ENCODE assay signal across 20 cellular contexts in genomic region chr2:68911246-68911645, GRCh38. TPM values are rescaled to one million over a fixed set of nuclear protein-coding genes. Genes with fewer than 3 reads are reported as not detected.
"Had no signal": no experiment of that assay in that cellular context is flagged by ENCODE, and none has a peak within 500 bp of the region (broad histone marks: within the 10 kb centered on the region; RNA-seq: fewer than 3 reads in every experiment).

No MANE protein-coding gene starts in this region.

- H3K27me3 ChIP-seq: body of pancreas, testis, upper lobe of right lung had no signal

- ATAC-seq: activated T-helper 17 cell treated with anti-CD3 and anti-CD28 coated beads, Interleukin-2, amount 50 U/mL, for 72 hours; body of pancreas; left colon; natural killer cell treated with Interleukin-12 subunit alpha and Interleukin-12 subunit beta and Interleukin-15 and Interleukin-18, amount 100 ng/mL, for 72 hours; upper lobe of right lung had no signal

- H3K36me3 ChIP-seq: upper lobe of right lung had no signal

- H3K27ac ChIP-seq: body of pancreas, testis, upper lobe of right lung had no signal

- DNase-seq: activated T-cell treated with anti-CD3 and anti-CD28 coated beads for 4 hours; amniotic stem cell; body of pancreas; dermis blood vessel endothelial cell; hypothalamus; immature natural killer cell; left colon; occipital lobe; stimulated activated CD4-positive, alpha-beta T cell treated with anti-CD3 and anti-CD28 coated beads, Interleukin-2, amount 100 ng/mL, for 48 hours; stimulated activated naive CD4-positive, alpha-beta T cell treated with Interleukin-2 at 50 U/mL for 16 hours; testis; upper lobe of right lung had no signal

- H3K4me3 ChIP-seq: body of pancreas, testis, upper lobe of right lung had no signal

- H3K9me3 ChIP-seq: body of pancreas, testis, upper lobe of right lung had no signal

RNA-seq across cellular contexts. Expression of gene BMP10, which starts 40.0 kb away (rescaled TPM):
- total RNA-seq: activated CD8-positive, alpha-beta memory T cell treated with anti-CD3 and anti-CD28 coated beads for 36 hours; activated T-helper 17 cell treated with anti-CD3 and anti-CD28 coated beads, Interleukin-2, amount 50 U/mL, for 72 hours; body of pancreas; cerebellum; dermis blood vessel endothelial cell; glomerular endothelial cell; left colon; lung microvascular endothelial cell; mucosa of gallbladder; natural killer cell treated with Interleukin-12 subunit alpha and Interleukin-12 subunit beta and Interleukin-15 and Interleukin-18, amount 100 ng/mL, for 72 hours; occipital lobe; pulmonary artery endothelial cell; testis had no signal

RNA-seq across cellular contexts. Expression of gene GKN2, which starts 41.4 kb away (rescaled TPM):
- total RNA-seq: activated CD8-positive, alpha-beta memory T cell treated with anti-CD3 and anti-CD28 coated beads for 36 hours; activated T-helper 17 cell treated with anti-CD3 and anti-CD28 coated beads, Interleukin-2, amount 50 U/mL, for 72 hours; body of pancreas; cerebellum; dermis blood vessel endothelial cell; glomerular endothelial cell; lung microvascular endothelial cell; mucosa of gallbladder; natural killer cell treated with Interleukin-12 subunit alpha and Interleukin-12 subunit beta and Interleukin-15 and Interleukin-18, amount 100 ng/mL, for 72 hours; occipital lobe; pulmonary artery endothelial cell; testis had no signal
